ENCODE assay signal across 16 cellular contexts in the genomic region with DNA sequence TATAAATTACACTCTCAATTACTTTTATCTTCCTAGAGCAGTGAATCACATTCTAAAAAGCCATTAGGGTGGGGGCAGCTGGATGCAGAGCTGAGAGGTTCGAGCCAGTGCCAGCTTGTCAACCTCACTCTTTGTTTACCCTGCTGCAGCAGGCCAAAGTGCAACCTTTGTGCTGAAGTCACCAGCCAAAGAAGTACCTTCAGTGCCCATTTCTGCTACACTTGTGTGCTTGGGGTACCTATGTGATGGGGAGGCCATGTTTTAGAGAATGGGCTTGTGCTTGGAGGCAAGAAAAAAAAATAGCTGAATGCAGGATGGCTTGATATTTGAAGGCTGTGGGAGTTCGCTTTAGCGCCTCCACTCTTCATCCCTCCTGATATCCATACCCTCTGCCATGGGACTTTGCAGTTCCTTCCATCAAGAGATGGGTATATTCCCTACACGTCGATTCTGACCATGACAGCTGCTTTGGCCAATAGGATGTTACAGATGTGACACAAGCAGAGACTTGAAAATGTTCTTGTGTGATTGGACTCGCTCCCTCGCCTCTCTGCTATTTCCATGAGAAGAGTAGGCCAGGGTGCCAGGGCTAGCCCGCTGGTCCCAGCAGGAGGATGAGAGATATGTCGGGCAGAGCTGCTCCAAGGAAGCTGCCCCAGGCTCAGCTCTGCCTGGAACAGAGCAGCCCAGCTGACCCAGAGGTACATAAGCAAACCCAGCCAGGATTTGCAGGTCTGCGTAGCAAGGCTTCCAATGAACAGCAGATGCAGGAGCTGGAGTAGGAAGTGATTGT. TPM values are rescaled to one million over a fixed set of nuclear protein-coding genes. Genes with fewer than 3 reads are reported as not detected.
DNase-seq lines count a peak whose midpoint lies in the region; TF ChIP-seq lines count a peak whose summit lies in the region.
"Had no signal": no experiment of that assay in that cellular context is flagged by ENCODE, and none has a peak within 500 bp of the region (broad histone marks: within the 10 kb centered on the region; RNA-seq: fewer than 3 reads in every experiment).

No MANE protein-coding gene starts in this region.

- WGBS in hepatocyte (ENCODE audit: low lambda C conversion rate, missing lambda C conversion rate): 87% methylated on average over 10 of the region's 10 CpGs

- H4K20me1 ChIP-seq in hepatocyte (ENCODE audit: insufficient read depth, poor library complexity, severe bottlenecking): no peaks in the 10 kb centered on the region

- H3K4me2 ChIP-seq in hepatocyte: no peak overlapping the region

- H3K4me1 ChIP-seq in hepatocyte (ENCODE audit: insufficient read depth): peaks cover 19% of the 10 kb centered on the region
- H3K4me1 ChIP-seq: psoas muscle, suprapubic skin had no signal

- H3K79me2 ChIP-seq in hepatocyte: no peaks in the 10 kb centered on the region

- no peak overlapping the region for H3K4me3 ChIP-seq in hepatocyte
- H3K4me3 ChIP-seq: esophagus squamous epithelium, psoas muscle, suprapubic skin had no signal

- DNase-seq in DMS79 treated with DMSO at 0.1 percent for 48 hours (lab: John Stamatoyannopoulos, UW): peak; percentile 20
- DNase-seq in DMS79 (lab: John Stamatoyannopoulos, UW): no peak
- DNase-seq in NCI-H774 (lab: John Stamatoyannopoulos, UW): peak; percentile 34
- DNase-seq in hepatocyte (ENCODE audit: low spot score): peak; percentile 60
- DNase-seq in renal cortical epithelial cell (ENCODE audit: low read depth): peak; percentile 29
- DNase-seq in dedifferentiated amniotic fluid mesenchymal stem cell (ENCODE audit: extremely low spot score): no peak
- DNase-seq in NCI-H187 (lab: John Stamatoyannopoulos, UW): no peak
- DNase-seq in activated CD4-positive, alpha-beta T cell treated with anti-CD3 and anti-CD28 coated beads for 1 hour: no peak
- DNase-seq: activated CD4-positive, alpha-beta T cell treated with anti-CD3 and anti-CD28 coated beads, Interleukin-2, amount 10 ng/mL, durations not matched to agents 24 days and 14 days; activated CD8-positive, alpha-beta memory T cell treated with anti-CD3 and anti-CD28 coated beads, Interleukin-2, amount 50 U/mL, for 4 hours; activated effector memory CD4-positive, alpha-beta T cell treated with Interleukin-2 at 50 U/mL for 16 hours; esophagus squamous epithelium; natural killer cell; NCI-H2081 treated with DMSO at 0.1 percent for 48 hours; psoas muscle had no signal

- H3K27me3 ChIP-seq in hepatocyte: no peaks in the 10 kb centered on the region
- H3K27me3 ChIP-seq: esophagus squamous epithelium, suprapubic skin had no signal

- H3K9me3 ChIP-seq in hepatocyte (ENCODE audit: low read depth): no peaks in the 10 kb centered on the region
- H3K9me3 ChIP-seq: esophagus squamous epithelium, psoas muscle, suprapubic skin had no signal

- no peaks in the 10 kb centered on the region for H3K9me2 ChIP-seq in hepatocyte (replicated peaks; ENCODE audit: insufficient read depth)

- no peak for TF ChIP-seq CTCF in hepatocyte (IDR thresholded peaks at IDR 0.05; ENCODE audit: poor library complexity)

- H3K36me3 ChIP-seq in hepatocyte (replicated peaks; ENCODE audit: insufficient read depth, low read depth): no peaks in the 10 kb centered on the region
- H3K36me3 ChIP-seq: esophagus squamous epithelium, suprapubic skin had no signal

- no peak overlapping the region for H2AFZ ChIP-seq in hepatocyte

- H3K27ac ChIP-seq in hepatocyte: peak overlapping the region; percentile 79
- H3K27ac ChIP-seq: esophagus squamous epithelium, psoas muscle, suprapubic skin had no signal

RNA-seq across cellular contexts. Expression of gene FZD5, which starts 12.7 kb away (rescaled TPM):
- 43.3 and 47.2 TPM in 2 replicates for total RNA-seq in hepatocyte
- polyA plus RNA-seq in hepatocyte: 14.4 and 16.8 TPM in 2 replicates
- 7.8 and 15.4 TPM in 2 replicates for total RNA-seq in renal cortical epithelial cell

Comparison
In these comparisons a context has a peak if more than half of its experiments do, and no peak if none do; other contexts are left out.
1. DNase-seq: peak in DMS79 treated with DMSO at 0.1 percent for 48 hours (single experiment), NCI-H774 (single experiment), hepatocyte (single experiment) and renal cortical epithelial cell (single experiment); none in DMS79 (single experiment), dedifferentiated amniotic fluid mesenchymal stem cell (single experiment), NCI-H187 (0 of 2) and activated CD4-positive, alpha-beta T cell treated with anti-CD3 and anti-CD28 coated beads for 1 hour (single experiment).